ENCODE assay signal across 15 cellular contexts in the genomic region with DNA sequence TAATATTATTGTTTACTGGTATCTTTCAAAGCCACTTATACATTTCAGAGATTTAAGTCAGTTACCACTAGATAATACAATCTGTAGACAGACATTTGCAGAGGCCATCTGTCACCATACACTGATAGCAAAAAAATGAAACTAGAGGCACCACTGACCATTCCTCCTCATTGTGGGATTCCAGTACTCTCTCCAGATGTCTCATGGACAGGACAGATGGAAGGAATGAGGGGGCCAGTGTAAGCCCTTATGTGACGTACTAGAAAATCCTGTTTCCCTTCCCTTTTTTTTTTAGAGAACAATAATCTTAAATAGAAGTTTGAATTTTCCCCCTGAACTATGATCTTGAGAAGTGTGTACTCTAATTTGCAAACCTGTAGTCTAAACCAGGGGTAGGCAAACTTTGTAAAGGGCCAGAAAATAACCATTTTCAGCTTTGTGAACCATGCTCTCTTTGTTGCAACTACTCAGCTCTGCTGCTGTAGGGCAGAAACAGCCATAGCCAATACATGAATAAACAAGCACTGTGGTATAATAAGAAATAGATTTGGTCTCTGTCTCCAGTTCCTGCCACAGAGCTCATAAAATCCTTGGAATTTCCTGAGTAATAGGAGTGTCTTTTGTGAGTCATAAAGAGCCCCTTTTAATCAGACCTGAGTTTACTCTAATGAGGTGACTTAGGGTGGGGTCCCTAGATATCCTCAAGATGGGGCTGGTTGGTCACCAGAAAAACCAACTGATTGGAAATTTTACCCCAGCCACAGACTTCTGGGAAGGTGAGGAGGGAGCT.
DNase-seq lines count a peak whose midpoint lies in the region; ATAC-seq, FAIRE-seq and TF ChIP-seq lines count a peak whose summit lies in the region.
"Had no signal": no experiment of that assay in that cellular context is flagged by ENCODE, and none has a peak within 500 bp of the region (broad histone marks: within the 10 kb centered on the region; RNA-seq: fewer than 3 reads in every experiment).

No MANE protein-coding gene starts in this region.

- peak overlapping the region; percentile 65 for H3K27ac ChIP-seq in keratinocyte (ENCODE audit: control insufficient read depth, insufficient read depth, low read length)
- H3K27ac ChIP-seq: BLaER1 had no signal

- H3K4me1 ChIP-seq in keratinocyte (ENCODE audit: control insufficient read depth, extremely low read depth, insufficient read depth, low read length), result peaks cover 12% of the 10 kb centered on the region
- H3K4me1 ChIP-seq: BLaER1 had no signal

- dilution Hi-C loops in keratinocyte (cut with MboI; ENCODE audit: extremely low pct_ligation_motif_present, low sequenced_read_pairs), result no loop called here

- H3K36me3 ChIP-seq in keratinocyte (ENCODE audit: control insufficient read depth in 2 of 2, extremely low read depth in 1 of 2, insufficient read depth in 2 of 2, low read length in 2 of 2), result no peaks in the 10 kb centered on the region
- H3K36me3 ChIP-seq: BLaER1 had no signal

- H2AFZ ChIP-seq in keratinocyte (ENCODE audit: control insufficient read depth, low read length), result peak overlapping the region; percentile 78

- H3K4me3 Mint-ChIP-seq in stimulated activated naive CD8-positive, alpha-beta T cell treated with anti-CD3 and anti-CD28 coated beads, Interleukin-15, amount 100 ng/mL, for 72 hours, result no peak overlapping the region

- no peaks in the 10 kb centered on the region for H4K20me1 ChIP-seq in keratinocyte (ENCODE audit: control insufficient read depth, extremely low read depth, insufficient read depth, low read length)
- H4K20me1 ChIP-seq: BLaER1 had no signal

- H3K27me3 Mint-ChIP-seq in stimulated activated naive CD8-positive, alpha-beta T cell treated with anti-CD3 and anti-CD28 coated beads, Interleukin-15, amount 100 ng/mL, for 72 hours, result no peaks in the 10 kb centered on the region
- H3K27me3 Mint-ChIP-seq: progenitor cell of endocrine pancreas had no signal

- H3K9ac ChIP-seq in keratinocyte (ENCODE audit: control insufficient read depth, extremely low read depth, insufficient read depth, low read length), result peak overlapping the region; percentile 45
- H3K9ac ChIP-seq: BLaER1 had no signal

- no peaks in the 10 kb centered on the region for H3K9me1 ChIP-seq in keratinocyte (ENCODE audit: control insufficient read depth, extremely low read depth, insufficient read depth, low read length)

- no peaks in the 10 kb centered on the region for H3K9me3 Mint-ChIP-seq in stimulated activated naive CD8-positive, alpha-beta T cell treated with anti-CD3 and anti-CD28 coated beads, Interleukin-15, amount 100 ng/mL, for 72 hours

- H3K27me3 ChIP-seq in keratinocyte (ENCODE audit: control insufficient read depth, extremely low read depth, insufficient read depth, low read length), result no peaks in the 10 kb centered on the region

- no peaks in the 10 kb centered on the region for H3K79me2 ChIP-seq in keratinocyte (ENCODE audit: control insufficient read depth, insufficient read depth, low read length)

- FAIRE-seq in HTR-8/SVneo (lab: Jason Lieb, UNC) (peak; percentile 13), keratinocyte (lab: Jason Lieb, UNC) (peak; percentile 80)
- FAIRE-seq: K562 had no signal

- H3K4me3 ChIP-seq in keratinocyte (ENCODE audit: control insufficient read depth in 2 of 3, extremely low read depth in 1 of 3, insufficient read depth in 2 of 3, low read depth in 1 of 3, low read length in 3 of 3), result peak overlapping the region in 1 of 3 experiments; percentile 39
- H3K4me3 ChIP-seq: BLaER1, K562 had no signal

- no peaks in the 10 kb centered on the region for H3K9me3 ChIP-seq in keratinocyte (ENCODE audit: control insufficient read depth, low read depth, low read length)
- H3K9me3 ChIP-seq: BLaER1 had no signal

- peak overlapping the region; percentile 63 for H3K4me2 ChIP-seq in keratinocyte (ENCODE audit: control insufficient read depth, extremely low read depth, insufficient read depth, low read depth, low read length)
- H3K4me2 ChIP-seq: BLaER1 had no signal

- TF ChIP-seq CTCF in keratinocyte (optimal IDR thresholded peaks at IDR 0.05 in 1 of 3, IDR thresholded peaks at IDR 0.05 in 1 of 3, conservative IDR thresholded peaks at IDR 0.05 in 1 of 3; ENCODE audit: extremely low read depth in 1 of 3, insufficient read depth in 2 of 3, low read length in 3 of 3), result no peak

- no peaks in the 10 kb centered on the region for H3K4me1 Mint-ChIP-seq in stimulated activated naive CD8-positive, alpha-beta T cell treated with anti-CD3 and anti-CD28 coated beads, Interleukin-15, amount 100 ng/mL, for 72 hours

- no peak overlapping the region for H3K27ac Mint-ChIP-seq in stimulated activated naive CD8-positive, alpha-beta T cell treated with anti-CD3 and anti-CD28 coated beads, Interleukin-15, amount 100 ng/mL, for 72 hours

- ATAC-seq in GM21423 (IDR thresholded peaks at IDR 0.05; ENCODE audit: unreplicated experiment) (no peak), GM21576 (IDR thresholded peaks at IDR 0.05; ENCODE audit: unreplicated experiment) (no peak)
- ATAC-seq in stimulated activated naive CD8-positive, alpha-beta T cell treated with anti-CD3 and anti-CD28 coated beads, Interleukin-15, amount 100 ng/mL, for 72 hours, result no peak
- ATAC-seq: K562 had no signal

- DNase-seq in AG20443 (ENCODE audit: low spot score), result peak; percentile 20
- DNase-seq in HTR-8/SVneo (ENCODE audit: insufficient read length, low spot score), result peak; percentile 34
- peak; percentile 32 for DNase-seq in amniotic epithelial cell (ENCODE audit: low read depth)
- peak; percentile 41 for DNase-seq in keratinocyte (ENCODE audit: low read depth, low spot score)
- no peak for DNase-seq in NCI-H146 treated with DMSO at 0.1 percent for 48 hours (lab: John Stamatoyannopoulos, UW; ENCODE audit: unreplicated experiment)
- DNase-seq in stimulated activated naive CD8-positive, alpha-beta T cell treated with anti-CD3 and anti-CD28 coated beads, Interleukin-15, amount 100 ng/mL, for 72 hours, result no peak
- DNase-seq: activated CD4-positive, alpha-beta T cell treated with anti-CD3 and anti-CD28 coated beads for 4 hours; aorta; NCI-H187 treated with DMSO at 0.1 percent for 48 hours; stimulated activated naive CD4-positive, alpha-beta T cell had no signal

Comparison
In these comparisons a context has a peak if more than half of its experiments do, and no peak if none do; other contexts are left out.
1. DNase-seq: peak in AG20443 (single experiment), HTR-8/SVneo (single experiment), amniotic epithelial cell (single experiment) and keratinocyte (single experiment); none in NCI-H146 treated with DMSO at 0.1 percent for 48 hours (single experiment) and stimulated activated naive CD8-positive, alpha-beta T cell treated with anti-CD3 and anti-CD28 coated beads, Interleukin-15, amount 100 ng/mL, for 72 hours (0 of 2).